14 cellular contexts compared by ENCODE assay signal in genomic region chr5:14187157-14187556, GRCh38. TPM values are rescaled to one million over a fixed set of nuclear protein-coding genes. Genes with fewer than 3 reads are reported as not detected.
DNase-seq lines count a peak whose midpoint lies in the region; ATAC-seq, FAIRE-seq and TF ChIP-seq lines count a peak whose summit lies in the region.
"Had no signal": no experiment of that assay in that cellular context is flagged by ENCODE, and none has a peak within 500 bp of the region (broad histone marks: within the 10 kb centered on the region; RNA-seq: fewer than 3 reads in every experiment).

No MANE protein-coding gene starts in this region.

- no peaks in the 10 kb centered on the region for H3K27me3 ChIP-seq in HCT116 (ENCODE audit: insufficient read depth, low read length)
- H3K27me3 ChIP-seq in keratinocyte (ENCODE audit: control insufficient read depth, extremely low read depth, insufficient read depth, low read length) = no peaks in the 10 kb centered on the region

- no peak for TF ChIP-seq POLR2A in HCT116 (IDR thresholded peaks at IDR 0.05; ENCODE audit: borderline replicate concordance, extremely low read depth, insufficient read depth, insufficient read length)

- dilution Hi-C loops in keratinocyte (cut with MboI; ENCODE audit: extremely low pct_ligation_motif_present, low sequenced_read_pairs) = no loop called here

- DNase-seq in HCT116 (ENCODE audit: low read depth, low spot score) = no peak
- no peak for DNase-seq in keratinocyte (ENCODE audit: low read depth, low spot score)
- no peak for DNase-seq in T-helper 9 cell
- no peak for DNase-seq in caudate nucleus (lab: John Stamatoyannopoulos, UW)
- DNase-seq: activated T-cell treated with anti-CD3 and anti-CD28 coated beads, Interleukin-2, amount 50 U/mL, for 72 hours; NCI-H187 treated with DMSO at 0.1 percent for 48 hours; NCI-H69; nucleus accumbens; T-helper 2 cell had no signal

- TF ChIP-seq CTCF in HCT116 (IDR thresholded peaks at IDR 0.05 in 2 of 3, conservative IDR thresholded peaks at IDR 0.05 in 1 of 3; ENCODE audit: borderline replicate concordance in 1 of 3, insufficient read depth in 1 of 3, low read depth in 2 of 3, low read length in 2 of 3) (no peak), keratinocyte (optimal IDR thresholded peaks at IDR 0.05 in 1 of 3, IDR thresholded peaks at IDR 0.05 in 1 of 3, conservative IDR thresholded peaks at IDR 0.05 in 1 of 3; ENCODE audit: extremely low read depth in 1 of 3, insufficient read depth in 2 of 3, low read length in 3 of 3) (no peak)

- BruUV-seq in HCT116 (replicated peaks; lab: Mats Ljungman, UMichigan) = no TSS peak

- no peak for TF ChIP-seq RAD21 in HCT116 (IDR thresholded peaks at IDR 0.05; ENCODE audit: low read depth)

- no peak for FAIRE-seq in keratinocyte (lab: Jason Lieb, UNC)

- peaks cover 93% of the 10 kb centered on the region for H3K4me1 Mint-ChIP-seq in stimulated activated memory B cell treated with anti-CD40 and anti-IgM and Interleukin-4, amounts not matched to agents 10 μg/mL and 1 μg/mL and 100 μg/mL, for 72 hours

- H4K20me1 ChIP-seq in HCT116 (ENCODE audit: insufficient read depth) (0 out of 2 replicates have a peak, but pooled peaks cover 6% of the 10 kb centered on the region), keratinocyte (ENCODE audit: control insufficient read depth, extremely low read depth, insufficient read depth, low read length) (no peaks in the 10 kb centered on the region)

- H3K79me2 ChIP-seq in HCT116 (ENCODE audit: insufficient read depth, low read length) (peaks cover 98% of the 10 kb centered on the region), keratinocyte (ENCODE audit: control insufficient read depth, insufficient read depth, low read length) (peaks cover 83% of the 10 kb centered on the region)

- RAD21 ChIA-PET in HCT116 (lab: Charles Lee; ENCODE audit: low non-redundant PET in 1 of 2, low total read pairs in 2 of 2, uncharacterized antibody in 2 of 2, unreplicated experiment in 2 of 2) = no interaction called here

- ATAC-seq in HCT116 (no peak), GM21526 (IDR thresholded peaks at IDR 0.05; ENCODE audit: low FRiP score, unreplicated experiment) (no peak), GM18870 (IDR thresholded peaks at IDR 0.05; ENCODE audit: unreplicated experiment) (no peak)
- no peak for ATAC-seq in stimulated activated memory B cell treated with anti-CD40 and anti-IgM and Interleukin-4, amounts not matched to agents 10 μg/mL and 1 μg/mL and 100 μg/mL, for 72 hours
- ATAC-seq: activated T-cell treated with anti-CD3 and anti-CD28 coated beads, Interleukin-2, amount 50 U/mL, for 72 hours had no signal

- H3K4me3 Mint-ChIP-seq in stimulated activated memory B cell treated with anti-CD40 and anti-IgM and Interleukin-4, amounts not matched to agents 10 μg/mL and 1 μg/mL and 100 μg/mL, for 72 hours = no peak overlapping the region
- H3K4me3 Mint-ChIP-seq: activated T-cell treated with anti-CD3 and anti-CD28 coated beads, Interleukin-2, amount 50 U/mL, for 72 hours had no signal

- no peaks in the 10 kb centered on the region for H3K36me3 Mint-ChIP-seq in stimulated activated memory B cell treated with anti-CD40 and anti-IgM and Interleukin-4, amounts not matched to agents 10 μg/mL and 1 μg/mL and 100 μg/mL, for 72 hours

- peak overlapping the region; percentile 74 for H3K27ac Mint-ChIP-seq in stimulated activated memory B cell treated with anti-CD40 and anti-IgM and Interleukin-4, amounts not matched to agents 10 μg/mL and 1 μg/mL and 100 μg/mL, for 72 hours

- no peaks in the 10 kb centered on the region for H3K9me2 ChIP-seq in HCT116 (ENCODE audit: insufficient read depth)

- no peaks in the 10 kb centered on the region for H3K9me3 Mint-ChIP-seq in stimulated activated memory B cell treated with anti-CD40 and anti-IgM and Interleukin-4, amounts not matched to agents 10 μg/mL and 1 μg/mL and 100 μg/mL, for 72 hours
- H3K9me3 Mint-ChIP-seq: activated T-cell treated with anti-CD3 and anti-CD28 coated beads, Interleukin-2, amount 50 U/mL, for 72 hours had no signal

- no peaks in the 10 kb centered on the region for H3K27me3 Mint-ChIP-seq in stimulated activated memory B cell treated with anti-CD40 and anti-IgM and Interleukin-4, amounts not matched to agents 10 μg/mL and 1 μg/mL and 100 μg/mL, for 72 hours

- no peak overlapping the region for H3K27ac ChIP-seq in HCT116 (ENCODE audit: low read depth, low read length)
- peak overlapping the region; percentile 12 for H3K27ac ChIP-seq in angular gyrus (ENCODE audit: low read depth, low read length)
- H3K27ac ChIP-seq in keratinocyte (ENCODE audit: control insufficient read depth, insufficient read depth, low read length) = peak overlapping the region; percentile 92
- H3K27ac ChIP-seq in caudate nucleus (ENCODE audit: low read depth, low read length) = no peak overlapping the region
- H3K27ac ChIP-seq: C4-2B had no signal

- H3K9me1 ChIP-seq in keratinocyte (ENCODE audit: control insufficient read depth, extremely low read depth, insufficient read depth, low read length) = peaks cover 7% of the 10 kb centered on the region

- H3K4me2 ChIP-seq in HCT116 (ENCODE audit: low read length) = 0 out of 2 replicates have a peak overlapping the region, but pooled peaks have one; percentile 79
- H3K4me2 ChIP-seq in keratinocyte (ENCODE audit: control insufficient read depth, extremely low read depth, insufficient read depth, low read depth, low read length) = peak overlapping the region; percentile 72

- intact Hi-C loops in HCT116 (cut with micrococcal nuclease) = loop anchor here (5.0 kb wide), 1 partner anchor 150 kb away; no protein-coding TSS in a partner anchor

- H3K4me3 ChIP-seq in HCT116 (replicated peaks in 1 of 2; ENCODE audit: low read depth in 1 of 2, low read length in 2 of 2) = no peak overlapping the region
- peak overlapping the region in 2 of 3 experiments; percentile 44 to 46 for H3K4me3 ChIP-seq in keratinocyte (ENCODE audit: control insufficient read depth in 2 of 3, extremely low read depth in 1 of 3, insufficient read depth in 2 of 3, low read depth in 1 of 3, low read length in 3 of 3)

- no peak overlapping the region for H2AFZ ChIP-seq in HCT116 (ENCODE audit: low read depth, low read length, poor library complexity, severe bottlenecking)
- no peak overlapping the region for H2AFZ ChIP-seq in keratinocyte (ENCODE audit: control insufficient read depth, low read length)

- H3K4me1 ChIP-seq in HCT116 (ENCODE audit: control insufficient read depth in 1 of 2, insufficient read depth in 2 of 2, low read length in 2 of 2) (peaks cover 60 to 94% of the 10 kb centered on the region in 2 experiments), keratinocyte (ENCODE audit: control insufficient read depth, extremely low read depth, insufficient read depth, low read length) (peaks cover 91% of the 10 kb centered on the region)

- H3K9ac ChIP-seq in HCT116 (ENCODE audit: low read length) (no peak overlapping the region), keratinocyte (ENCODE audit: control insufficient read depth, extremely low read depth, insufficient read depth, low read length) (peak overlapping the region; percentile 62)

- H3K9me3 ChIP-seq in HCT116 (ENCODE audit: control insufficient read depth in 1 of 2, insufficient read depth in 1 of 2, low read depth in 1 of 2, low read length in 2 of 2) (no peaks in the 10 kb centered on the region), keratinocyte (ENCODE audit: control insufficient read depth, low read depth, low read length) (no peaks in the 10 kb centered on the region)

- H3K36me3 ChIP-seq in HCT116 (ENCODE audit: control insufficient read depth in 1 of 2, insufficient read depth in 2 of 2, low read length in 2 of 2) (no peaks in the 10 kb centered on the region), keratinocyte (ENCODE audit: control insufficient read depth in 2 of 2, extremely low read depth in 1 of 2, insufficient read depth in 2 of 2, low read length in 2 of 2) (no peaks in the 10 kb centered on the region)

- POLR2A ChIA-PET in HCT116 (lab: Charles Lee) = no interaction called here

- CTCF ChIA-PET in HCT116 (lab: Charles Lee) = no interaction called here

TF ChIP-seq in HCT116, 20 proteins besides CTCF, POLR2A, EP300 and RAD21:
- TF ChIP-seq YY1 (IDR thresholded peaks at IDR 0.05; ENCODE audit: extremely low read depth, insufficient replicate concordance, low read depth, low read length) (no peak), ZNF274 (IDR thresholded peaks at IDR 0.05; ENCODE audit: low read depth, low read length) (no peak), SP1 (IDR thresholded peaks at IDR 0.05; ENCODE audit: low read depth) (no peak), JUND (IDR thresholded peaks at IDR 0.05) (no peak), CEBPB (IDR thresholded peaks at IDR 0.05; ENCODE audit: low read depth) (no peak)

RNA-seq across cellular contexts. Expression of gene TRIO, which starts 44.0 kb away (rescaled TPM):
- total RNA-seq in HCT116 (2021; ENCODE audit: unreplicated experiment) = 68.4 TPM
- 31.0 and 40.5 TPM in 2 replicates for polyA plus RNA-seq in HCT116 (2012)
- 56.6 to 72.1 TPM (median 57.2 TPM) in 3 replicates for polyA plus RNA-seq in keratinocyte
- polyA plus RNA-seq in keratinocyte (2011; ENCODE audit: low read depth) = 54.4 TPM
- polyA plus RNA-seq in keratinocyte (2011; cell fraction: cytosol; rRNA removed) = 42.3 and 46.0 TPM in 2 replicates
- polyA plus RNA-seq in keratinocyte (2011; cell fraction: nucleus; rRNA removed) = 227 and 249 TPM in 2 replicates
- polyA plus RNA-seq in keratinocyte (2012; ENCODE audit: low replicate concordance) = 33.9 and 54.9 TPM in 2 replicates
- polyA minus RNA-seq in keratinocyte = 358 to 455 TPM (median 446 TPM) in 3 replicates
- 73.3 TPM for polyA minus RNA-seq in keratinocyte (2011; cell fraction: cytosol; rRNA and poly(A)+ RNA removed)
- 348 and 654 TPM in 2 replicates for polyA minus RNA-seq in keratinocyte (2011; cell fraction: nucleus; rRNA and poly(A)+ RNA removed)

Comparison
In these comparisons a context has a peak if more than half of its experiments do, and no peak if none do; other contexts are left out.
1. H3K27ac ChIP-seq: peak in angular gyrus (single experiment) and keratinocyte (single experiment); none in HCT116 (single experiment) and caudate nucleus (single experiment).
2. H3K4me3 ChIP-seq: peak in keratinocyte (2 of 3); none in HCT116 (0 of 2).